Comparison of ENCODE assay signal across 34 cellular contexts in the genomic region with DNA sequence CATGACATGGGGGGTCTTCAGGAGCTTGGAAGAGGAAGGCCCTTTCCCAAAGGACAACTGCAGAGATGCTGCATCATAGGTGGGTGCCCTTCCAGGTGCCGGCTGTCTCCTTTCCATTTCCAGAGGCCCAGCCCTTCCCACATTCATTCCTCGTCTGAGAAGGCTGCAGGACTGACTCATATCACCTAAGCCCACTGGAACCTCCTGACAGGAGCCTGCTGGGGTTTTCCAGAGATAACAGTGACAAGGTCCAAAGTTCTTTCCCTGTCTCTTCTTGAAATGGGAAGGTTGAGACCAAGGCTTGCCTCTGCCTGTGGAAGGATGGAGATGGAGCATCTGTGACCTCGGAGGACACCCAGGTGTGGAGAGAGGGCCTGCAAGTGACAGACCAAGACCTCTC. TPM values are rescaled to one million over a fixed set of nuclear protein-coding genes. Genes with fewer than 3 reads are reported as not detected.
"Had no signal": no experiment of that assay in that cellular context is flagged by ENCODE, and none has a peak within 500 bp of the region (broad histone marks: within the 10 kb centered on the region; RNA-seq: fewer than 3 reads in every experiment).

No MANE protein-coding gene starts in this region.

- DNase-seq: activated CD4-positive, alpha-beta T cell treated with anti-CD3 and anti-CD28 coated beads, Interleukin-2, amount 10 ng/mL, durations not matched to agents 24 days and 14 days; activated CD4-positive, alpha-beta T cell treated with anti-CD3 and anti-CD28 coated beads, Interleukin-2, amount 50 U/mL, for 4 hours; activated CD8-positive, alpha-beta T cell treated with anti-CD3 and anti-CD28 coated beads for 36 hours; activated effector memory CD4-positive, alpha-beta T cell treated with Interleukin-2 at 50 U/mL for 16 hours; activated naive CD4-positive, alpha-beta T cell treated with anti-CD3 and anti-CD28 coated beads, Interleukin-2, amount 10 ng/mL, durations not matched to agents 7 days and 5 days; activated naive CD8-positive, alpha-beta T cell treated with anti-CD3 and anti-CD28 coated beads, Interleukin-2, amount 50 U/mL, for 24 hours; activated T-cell treated with anti-CD3 and anti-CD28 coated beads, Interleukin-2, amount 50 U/mL, for 48 hours; amniotic stem cell; aorta; brain microvascular endothelial cell; central memory CD4-positive, alpha-beta T cell; Karpas-422; KBM-7; NCI-H1105; NCI-H1417 treated with DMSO at 0.1 percent for 48 hours; NCI-H187 treated with DMSO at 0.1 percent for 48 hours; NCI-H2081; NCI-H2171 treated with DMSO at 0.1 percent for 48 hours; NCI-H2227 treated with DMSO at 0.1 percent for 48 hours; NCI-H446 treated with DMSO at 0.1 percent for 48 hours; NCI-H524; NCI-H69; NCI-H82; RPMI8226; SHP77 treated with DMSO at 0.1 percent for 48 hours; SK-N-SH had no signal

- H3K9me3 Mint-ChIP-seq: activated CD4-positive, alpha-beta T cell treated with anti-CD3 and anti-CD28 coated beads, Interleukin-2, amount 10 ng/mL, durations not matched to agents 24 days and 14 days; activated CD8-positive, alpha-beta T cell treated with anti-CD3 and anti-CD28 coated beads for 36 hours; activated naive CD4-positive, alpha-beta T cell treated with anti-CD3 and anti-CD28 coated beads, Interleukin-2, amount 10 ng/mL, durations not matched to agents 7 days and 5 days; activated naive CD8-positive, alpha-beta T cell treated with anti-CD3 and anti-CD28 coated beads, Interleukin-2, amount 50 U/mL, for 24 hours; T-helper 1 cell treated with Interleukin-12 subunit alpha and Interleukin-12 subunit beta and Interleukin-4 antibody, amounts not matched to agents 30 μg/mL and 1 μg/mL, for 36 hours; T-helper 2 cell treated with Interferon-gamma antibody and Interleukin-4, amounts not matched to agents 5 μg/mL and 100 μg/mL, for 36 hours had no signal

- FAIRE-seq: TTC549 had no signal

- H3K4me3 ChIP-seq: SJSA1 had no signal

- ATAC-seq: activated CD8-positive, alpha-beta T cell treated with anti-CD3 and anti-CD28 coated beads for 36 hours; activated naive CD8-positive, alpha-beta T cell treated with anti-CD3 and anti-CD28 coated beads, Interleukin-2, amount 50 U/mL, for 24 hours; Panc1 had no signal

- H3K27ac ChIP-seq: brain microvascular endothelial cell, SJSA1 had no signal

- H3K4me2 ChIP-seq: SK-N-SH had no signal

- H3K9me3 ChIP-seq: SJSA1, SK-N-SH had no signal

- H3K4me3 Mint-ChIP-seq: activated CD4-positive, alpha-beta T cell treated with anti-CD3 and anti-CD28 coated beads, Interleukin-2, amount 10 ng/mL, durations not matched to agents 24 days and 14 days; activated CD8-positive, alpha-beta T cell treated with anti-CD3 and anti-CD28 coated beads for 36 hours; activated naive CD4-positive, alpha-beta T cell treated with anti-CD3 and anti-CD28 coated beads, Interleukin-2, amount 10 ng/mL, durations not matched to agents 7 days and 5 days; activated naive CD8-positive, alpha-beta T cell; activated naive CD8-positive, alpha-beta T cell treated with anti-CD3 and anti-CD28 coated beads, Interleukin-2, amount 50 U/mL, for 24 hours; T-helper 1 cell treated with Interleukin-12 subunit alpha and Interleukin-12 subunit beta and Interleukin-4 antibody, amounts not matched to agents 30 μg/mL and 1 μg/mL, for 36 hours; T-helper 2 cell treated with Interferon-gamma antibody and Interleukin-4, amounts not matched to agents 5 μg/mL and 100 μg/mL, for 36 hours had no signal

- H3K36me3 Mint-ChIP-seq: activated naive CD4-positive, alpha-beta T cell treated with anti-CD3 and anti-CD28 coated beads, Interleukin-2, amount 10 ng/mL, durations not matched to agents 7 days and 5 days; activated naive CD8-positive, alpha-beta T cell had no signal

- H3K9me2 ChIP-seq: SK-N-SH had no signal

- H3K4me1 ChIP-seq: SJSA1 had no signal

- H3K36me3 ChIP-seq: brain microvascular endothelial cell, SJSA1 had no signal

RNA-seq across cellular contexts. Expression of a gene that starts 3.6 kb away (rescaled TPM):
- total RNA-seq: activated CD4-positive, alpha-beta T cell treated with anti-CD3 and anti-CD28 coated beads, Interleukin-2, amount 10 ng/mL, durations not matched to agents 24 days and 14 days; activated CD8-positive, alpha-beta memory T cell treated with anti-CD3 and anti-CD28 coated beads for 36 hours; activated CD8-positive, alpha-beta T cell treated with anti-CD3 and anti-CD28 coated beads for 36 hours; aorta; MCF 10A; SJSA1 had no signal
- polyA plus RNA-seq: aorta, SK-N-SH had no signal

RNA-seq across cellular contexts. Expression of a gene that starts 9.4 kb away (rescaled TPM):
- total RNA-seq: activated CD4-positive, alpha-beta T cell treated with anti-CD3 and anti-CD28 coated beads, Interleukin-2, amount 10 ng/mL, durations not matched to agents 24 days and 14 days; activated CD8-positive, alpha-beta memory T cell treated with anti-CD3 and anti-CD28 coated beads for 36 hours; activated CD8-positive, alpha-beta T cell treated with anti-CD3 and anti-CD28 coated beads for 36 hours; aorta; MCF 10A; SJSA1 had no signal
- polyA plus RNA-seq: aorta had no signal

RNA-seq across cellular contexts. Expression of a gene that starts 22.9 kb away (rescaled TPM):
- total RNA-seq: activated CD4-positive, alpha-beta T cell treated with anti-CD3 and anti-CD28 coated beads, Interleukin-2, amount 10 ng/mL, durations not matched to agents 24 days and 14 days; activated CD8-positive, alpha-beta memory T cell treated with anti-CD3 and anti-CD28 coated beads for 36 hours; activated CD8-positive, alpha-beta T cell treated with anti-CD3 and anti-CD28 coated beads for 36 hours; aorta; MCF 10A; SJSA1 had no signal
- polyA plus RNA-seq: aorta, SK-N-SH had no signal

RNA-seq across cellular contexts. Expression of a gene that starts 28.9 kb away (rescaled TPM):
- total RNA-seq: MCF 10A, SJSA1 had no signal
- polyA plus RNA-seq: aorta, SK-N-SH had no signal
